ENCODE assay signal across 25 cellular contexts in genomic region chr4:159282944-159283343, GRCh38.
DNase-seq lines count a peak whose midpoint lies in the region; ATAC-seq, FAIRE-seq and TF ChIP-seq lines count a peak whose summit lies in the region.
"Had no signal": no experiment of that assay in that cellular context is flagged by ENCODE, and none has a peak within 500 bp of the region (broad histone marks: within the 10 kb centered on the region; RNA-seq: fewer than 3 reads in every experiment).

No MANE protein-coding gene starts in this region.

- H3K4me1 ChIP-seq in kidney (ENCODE audit: control insufficient read depth in 1 of 2, insufficient read depth in 1 of 2, low read depth in 1 of 2, low read length in 2 of 2) (peaks cover 7 to 11% of the 10 kb centered on the region in 2 donors), transverse colon (peaks cover 6 to 35% (median 15%) of the 10 kb centered on the region in 4 donors)

- TF ChIP-seq CTCF in 22Rv1 (IDR thresholded peaks at IDR 0.05) (no peak), kidney (IDR thresholded peaks at IDR 0.05; ENCODE audit: borderline replicate concordance, extremely low read depth, insufficient read depth) (no peak), transverse colon (IDR thresholded peaks at IDR 0.05) (no peak)

- no peak overlapping the region for H3K9ac ChIP-seq in kidney (ENCODE audit: low read length in 2 of 2)

- 51 to 61% methylated on average over 2 of the region's 2 CpGs for WGBS in transverse colon (ENCODE audit: low coverage in 1 of 2), 2 donors

- ATAC-seq in HG03521 (IDR thresholded peaks at IDR 0.05; ENCODE audit: unreplicated experiment): no peak
- ATAC-seq: GM12878; natural killer cell treated with Interleukin-12 subunit alpha and Interleukin-12 subunit beta and Interleukin-15 and Interleukin-18, amount 100 ng/mL, for 72 hours; stimulated activated effector memory CD8-positive, alpha-beta T cell treated with anti-CD3 and anti-CD28 coated beads, Interleukin-12 subunit alpha, Interleukin-12 subunit beta, amount 100 ng/mL, for 72 hours had no signal

- TF ChIP-seq POLR2A in transverse colon (IDR thresholded peaks at IDR 0.05): no peak

- no peaks in the 10 kb centered on the region for H3K36me3 ChIP-seq in kidney (ENCODE audit: control insufficient read depth in 1 of 2, insufficient read depth in 2 of 2, low read length in 2 of 2)
- H3K36me3 ChIP-seq in transverse colon: no peaks in the 10 kb centered on the region
- H3K36me3 ChIP-seq: pancreas, sigmoid colon had no signal

- intact Hi-C loops in kidney (cut with DNase I) (no loop called here), transverse colon (cut with DNase I; ENCODE audit: low total_unique reads) (no loop called here)

- no peak overlapping the region for H3K4me3 ChIP-seq in kidney (ENCODE audit: low read length in 2 of 2)
- no peak overlapping the region for H3K4me3 ChIP-seq in transverse colon
- H3K4me3 ChIP-seq: GM12878, pancreas, sigmoid colon had no signal

- H3K9me3 ChIP-seq in kidney (ENCODE audit: control insufficient read depth in 1 of 2, low read length in 2 of 2): no peaks in the 10 kb centered on the region
- no peaks in the 10 kb centered on the region for H3K9me3 ChIP-seq in transverse colon
- H3K9me3 ChIP-seq: pancreas, sigmoid colon had no signal

- H3K27me3 ChIP-seq in transverse colon: no peaks in the 10 kb centered on the region
- H3K27me3 ChIP-seq: pancreas, sigmoid colon had no signal

- H3K27ac ChIP-seq in 22Rv1 (peak overlapping the region; percentile 42), caudate nucleus (ENCODE audit: low read depth, low read length) (peak overlapping the region; percentile 53), kidney (ENCODE audit: low read depth in 2 of 2, low read length in 2 of 2) (peak overlapping the region in 1 of 2 donors; percentile 36), transverse colon (no peak overlapping the region)
- H3K27ac ChIP-seq: C4-2B, coronary artery, pancreas, sigmoid colon had no signal

- DNase-seq in HT-29 (ENCODE audit: low spot score): peak; percentile 12
- DNase-seq in caudate nucleus (lab: John Stamatoyannopoulos, UW): no peak
- DNase-seq in kidney: no peak
- no peak for DNase-seq in transverse colon
- DNase-seq in mesenteric fat pad (ENCODE audit: low spot score): no peak
- DNase-seq in stimulated activated CD4-positive, alpha-beta T cell treated with anti-CD3 and anti-CD28 coated beads, Interleukin-12 subunit alpha, Interleukin-12 subunit beta, amount 100 ng/mL, for 4 hours: no peak
- DNase-seq: activated CD4-positive, alpha-beta T cell treated with anti-CD3 and anti-CD28 coated beads for 4 hours; activated naive CD8-positive, alpha-beta T cell treated with anti-CD3 and anti-CD28 coated beads for 36 hours; DMS 273 treated with DMSO at 0.1 percent for 48 hours; H9; islet precursor cell; NCI-H1105; NCI-H510A treated with DMSO at 0.1 percent for 48 hours; NK-92 treated with Interleukin-12 subunit alpha and Interleukin-12 subunit beta, amount 100 ng/mL, for 24 hours; pancreas; sigmoid colon had no signal

- TF ChIP-seq EP300 in transverse colon (IDR thresholded peaks at IDR 0.05; ENCODE audit: low read depth): no peak

- in situ Hi-C loops in transverse colon (cut with MboI; ENCODE audit: low pct_ligation_motif_present in 1 of 4, low pct_unique_long_range_greater_than_20kb in 1 of 4, low sequenced_read_pairs in 3 of 4): no loop called here

- FAIRE-seq in kidney (lab: Jason Lieb, UNC): peak; percentile 97
- FAIRE-seq: GM12878, GM19239, TTC549 had no signal

Comparison
In these comparisons a context has a peak if more than half of its experiments do, and no peak if none do; other contexts are left out.
1. H3K27ac ChIP-seq: peak in 22Rv1 (single experiment) and caudate nucleus (single experiment); none in transverse colon (0 of 4).